10 cellular contexts compared by ENCODE assay signal in genomic region chr3:129486057-129487035, GRCh38. TPM values are rescaled to one million over a fixed set of nuclear protein-coding genes. Genes with fewer than 3 reads are reported as not detected.
DNase-seq lines count a peak whose midpoint lies in the region; ATAC-seq and TF ChIP-seq lines count a peak whose summit lies in the region.
"Had no signal": no experiment of that assay in that cellular context is flagged by ENCODE, and none has a peak within 500 bp of the region (broad histone marks: within the 10 kb centered on the region; RNA-seq: fewer than 3 reads in every experiment).

No MANE protein-coding gene starts in this region.

- peaks cover 0 to 11% of the 10 kb centered on the region in 2 experiments; a peak in 2 of 4 replicates for H3K79me1 ChIP-seq in IMR-90 (ENCODE audit: low read depth in 1 of 2, low read length in 2 of 2)

- peaks cover 19% of the 10 kb centered on the region for H3K36me3 Mint-ChIP-seq in nephron (ENCODE audit: low read depth)

- in situ Hi-C loops in IMR-90 (cut with MboI; ENCODE audit: low sequenced_read_pairs) = no loop called here

- H3K9me3 ChIP-seq in IMR-90 (ENCODE audit: control insufficient read depth, insufficient read depth, low read length) (no peaks in the 10 kb centered on the region), ectodermal cell (ENCODE audit: control insufficient read depth, low read length) (no peaks in the 10 kb centered on the region)
- H3K9me3 ChIP-seq: prostate gland had no signal

- H2BK120ac ChIP-seq in IMR-90 (ENCODE audit: low read depth, low read length) = peak overlapping the region; percentile 87

- H3K4me3 Mint-ChIP-seq in nephron = peak overlapping the region in 1 of 3 experiments; percentile 7
- H3K4me3 Mint-ChIP-seq: activated B cell treated with CpG ODN at 0.5 μM for 24 hours had no signal

- peak overlapping the region; percentile 63; the same call in 1 of the 2 replicates for H3K56ac ChIP-seq in IMR-90 (ENCODE audit: extremely low read depth, insufficient read depth, low read length)

- H2BK15ac ChIP-seq in IMR-90 (ENCODE audit: low read depth, low read length) = peak overlapping the region; percentile 87; the same call in 2 of the 3 replicates

- peak overlapping the region; percentile 89 for H2AK5ac ChIP-seq in IMR-90 (ENCODE audit: low read depth, low read length)

- peak overlapping the region; percentile 66 for H3K4me2 ChIP-seq in IMR-90 (ENCODE audit: low read depth, low read length)

- TF ChIP-seq CTCF in AG09319 (IDR thresholded peaks at IDR 0.05; ENCODE audit: low read depth, low read length) (no peak), IMR-90 (conservative IDR thresholded peaks at IDR 0.05; ENCODE audit: low read depth, low read length) (no peak), nephron (IDR thresholded peaks at IDR 0.05; ENCODE audit: unreplicated experiment in 3 of 3) (no peak)

- H3K9me1 ChIP-seq in IMR-90 (ENCODE audit: insufficient read depth, low read length) = peaks cover 14% of the 10 kb centered on the region

- ATAC-seq in IMR-90 (ENCODE audit: low read depth) = peak; percentile 19

- intact Hi-C loops in IMR-90 (cut with micrococcal nuclease) = loop anchor here (5.0 kb wide), 1 partner anchor 44 kb away; the partner anchor contains the start of gene IFT122

- dilution Hi-C loops in IMR-90 (cut with HindIII; ENCODE audit: low sequenced_read_pairs, unreplicated experiment) = no loop called here

- no CpG with 5 or more reads among the region's 6 CpGs for WGBS in IMR-90 (ENCODE audit: extremely low coverage in 2 of 2, insufficient read length in 1 of 2), 2 experiments
- WGBS in ectodermal cell, 2 experiments = 68 to 73% methylated on average over 6 of the region's 6 CpGs

- peaks cover 2% of the 10 kb centered on the region; the same call in 1 of the 2 replicates for H3K36me3 ChIP-seq in IMR-90 (ENCODE audit: control insufficient read depth, insufficient read depth, low read length)
- H3K36me3 ChIP-seq in ectodermal cell (ENCODE audit: control insufficient read depth, insufficient read depth, low read length) = no peaks in the 10 kb centered on the region
- H3K36me3 ChIP-seq: prostate gland had no signal

- H4K20me1 ChIP-seq in IMR-90 (ENCODE audit: insufficient read depth, low read length) = peaks cover 9% of the 10 kb centered on the region

- peak overlapping the region; percentile 63 for H3K9ac ChIP-seq in IMR-90 (ENCODE audit: low read depth, low read length)

- peak overlapping the region; percentile 78; the same call in 1 of the 2 replicates for H3K23ac ChIP-seq in IMR-90 (ENCODE audit: low read depth, low read length)

- POLR2A ChIA-PET in IMR-90 (lab: Charles Lee; ENCODE audit: unreplicated experiment) = no interaction called here

- peak overlapping the region; percentile 87 for H3K14ac ChIP-seq in IMR-90 (replicated peaks; ENCODE audit: low read depth, low read length)

- H3K4me3 ChIP-seq in IMR-90 (ENCODE audit: insufficient read depth, low read depth, low read length) (no peak overlapping the region), ectodermal cell (ENCODE audit: insufficient read depth, low read depth, low read length) (no peak overlapping the region)
- H3K4me3 ChIP-seq: prostate gland had no signal

- H4K8ac ChIP-seq in IMR-90 (ENCODE audit: low read depth in 2 of 2, low read length in 2 of 2) = peak overlapping the region; percentile 69 to 74; a peak in 3 of 4 replicates

- peaks cover 69% of the 10 kb centered on the region for H3K4me1 Mint-ChIP-seq in nephron
- H3K4me1 Mint-ChIP-seq: activated B cell treated with CpG ODN at 0.5 μM for 24 hours had no signal

- TF ChIP-seq POLR2A in IMR-90 (IDR thresholded peaks at IDR 0.05; ENCODE audit: low read depth, low read length) = no peak

- H4K5ac ChIP-seq in IMR-90 (ENCODE audit: low read depth, low read length) = peak overlapping the region; percentile 82

- peak overlapping the region; percentile 61 for H2BK5ac ChIP-seq in IMR-90 (ENCODE audit: low read depth, low read length, poor library complexity, severe bottlenecking)

- H3K27ac Mint-ChIP-seq in nephron = peak overlapping the region; percentile 87 to 96 (median 89)
- H3K27ac Mint-ChIP-seq: activated B cell treated with CpG ODN at 0.5 μM for 24 hours had no signal

- no TSS peak for BruUV-seq in IMR-90 (replicated peaks; lab: Mats Ljungman, UMichigan)

- H2AK9ac ChIP-seq in IMR-90 (replicated peaks; ENCODE audit: low read depth, low read length, poor library complexity) = peak overlapping the region; percentile 59

- H3K4ac ChIP-seq in IMR-90 (ENCODE audit: low read depth, low read length) = peak overlapping the region; percentile 89

- no peaks in the 10 kb centered on the region for H3K27me3 ChIP-seq in IMR-90 (ENCODE audit: control insufficient read depth, insufficient read depth, low read length)
- H3K27me3 ChIP-seq in ectodermal cell (ENCODE audit: control insufficient read depth, insufficient read depth, low read length, poor library complexity, severe bottlenecking) = no peaks in the 10 kb centered on the region

- peak overlapping the region; percentile 90 for H3K18ac ChIP-seq in IMR-90 (ENCODE audit: low read depth, low read length)

- peak overlapping the region; percentile 77 for H2BK20ac ChIP-seq in IMR-90 (ENCODE audit: low read depth, low read length)

- 0 out of 2 replicates have a peak, but pooled peaks have one; percentile 8 for TF ChIP-seq RAD21 in IMR-90 (IDR thresholded peaks at IDR 0.05; ENCODE audit: low read length)

- H2AFZ ChIP-seq in IMR-90 (replicated peaks; ENCODE audit: low read length, poor library complexity) = peak overlapping the region; percentile 59

- H4K91ac ChIP-seq in IMR-90 (ENCODE audit: insufficient read depth, low read depth, low read length) = peak overlapping the region; percentile 86

- H3K27ac ChIP-seq in IMR-90 (ENCODE audit: insufficient read depth, low read length) (peak overlapping the region; percentile 72), ectodermal cell (ENCODE audit: insufficient read depth, low read depth, low read length, poor library complexity, severe bottlenecking) (peak overlapping the region; percentile 47)

- CTCF ChIA-PET in IMR-90 (lab: Yijun Ruan, JAX) = interaction anchor here (0.6 to 1.9 kb wide), 3 partner anchors 72 to 386 kb away, joined by 3 to 8 read pairs (median 3); no protein-coding TSS in a partner anchor

- no peaks in the 10 kb centered on the region for H3K9me3 Mint-ChIP-seq in nephron
- H3K9me3 Mint-ChIP-seq: activated B cell treated with CpG ODN at 0.5 μM for 24 hours had no signal

- no peaks in the 10 kb centered on the region for H3K27me3 Mint-ChIP-seq in nephron (ENCODE audit: low read depth)
- H3K27me3 Mint-ChIP-seq: activated B cell treated with CpG ODN at 0.5 μM for 24 hours had no signal

- H3K4me1 ChIP-seq in IMR-90 (ENCODE audit: control insufficient read depth, insufficient read depth, low read length) (peaks cover 28% of the 10 kb centered on the region), ectodermal cell (ENCODE audit: control insufficient read depth, insufficient read depth, low read length) (peaks cover 33% of the 10 kb centered on the region)
- H3K4me1 ChIP-seq: prostate gland had no signal

- DNase-seq in AG09319 (ENCODE audit: extremely low read depth, low read depth) (peak; percentile 77), IMR-90 (peak; percentile 81), SHP77 treated with DMSO at 0.1 percent for 48 hours (lab: John Stamatoyannopoulos, UW) (no peak), SK-N-DZ (ENCODE audit: low spot score) (no peak), OCI-M1 (lab: John Stamatoyannopoulos, UW) (no peak), COLO829 (ENCODE audit: low spot score) (no peak)
- DNase-seq: activated B cell treated with CpG ODN at 0.5 μM for 24 hours had no signal

RNA-seq across cellular contexts. Expression of gene RHO, which starts 42.1 kb away (rescaled TPM):
- total RNA-seq in IMR-90 (2012; rRNA removed) = not detected in 2 replicates
- not detected in 2 replicates for polyA plus RNA-seq in IMR-90 (2012; rRNA removed)
- polyA plus RNA-seq in IMR-90 (2012; cell fraction: cytosol; rRNA removed) = not detected in 2 replicates
- 0.03 TPM in 1 of 2 replicates, not detected in the other for polyA plus RNA-seq in IMR-90 (2012; cell fraction: nucleus; rRNA removed; ENCODE audit: low replicate concordance)
- not detected for polyA plus RNA-seq in ectodermal cell (2013, experiment 1 of 4)
- not detected for polyA plus RNA-seq in ectodermal cell (2013, experiment 2 of 4)
- not detected for polyA plus RNA-seq in ectodermal cell (2013, experiment 3 of 4)
- not detected for polyA plus RNA-seq in ectodermal cell (2013, experiment 4 of 4)
- polyA plus RNA-seq in SK-N-DZ (2014; cell fraction: cytosol; rRNA removed) = not detected in 2 replicates
- not detected in 2 replicates for polyA plus RNA-seq in SK-N-DZ (2014; cell fraction: nucleus; rRNA removed)
- total RNA-seq: activated B cell treated with CpG ODN at 0.5 μM for 24 hours had no signal

RNA-seq across cellular contexts. Expression of gene IFT122, which starts 46.3 kb away (rescaled TPM):
- total RNA-seq in IMR-90 (2012; rRNA removed) = 27.2 and 28.0 TPM in 2 replicates
- polyA plus RNA-seq in IMR-90 (2012; rRNA removed) = 16.8 and 17.1 TPM in 2 replicates
- 12.3 and 16.3 TPM in 2 replicates for polyA plus RNA-seq in IMR-90 (2012; cell fraction: cytosol; rRNA removed)
- 63.8 and 113 TPM in 2 replicates for polyA plus RNA-seq in IMR-90 (2012; cell fraction: nucleus; rRNA removed; ENCODE audit: low replicate concordance)
- polyA plus RNA-seq in ectodermal cell (2013, experiment 1 of 4) = 39.6 TPM
- polyA plus RNA-seq in ectodermal cell (2013, experiment 2 of 4) = 43.7 TPM
- 35.5 TPM for polyA plus RNA-seq in ectodermal cell (2013, experiment 3 of 4)
- 36.8 TPM for polyA plus RNA-seq in ectodermal cell (2013, experiment 4 of 4)
- 13.9 and 17.5 TPM in 2 replicates for polyA plus RNA-seq in SK-N-DZ (2014; cell fraction: cytosol; rRNA removed)
- 44.4 and 52.4 TPM in 2 replicates for polyA plus RNA-seq in SK-N-DZ (2014; cell fraction: nucleus; rRNA removed)

RNA-seq across cellular contexts. Expression of gene MBD4, which starts 46.6 kb away (rescaled TPM):
- 13.8 and 22.2 TPM in 2 replicates for total RNA-seq in IMR-90 (2012; rRNA removed)
- 14.9 and 15.0 TPM in 2 replicates for polyA plus RNA-seq in IMR-90 (2012; rRNA removed)
- 6.9 and 10.6 TPM in 2 replicates for polyA plus RNA-seq in IMR-90 (2012; cell fraction: cytosol; rRNA removed)
- 30.3 and 65.5 TPM in 2 replicates for polyA plus RNA-seq in IMR-90 (2012; cell fraction: nucleus; rRNA removed; ENCODE audit: low replicate concordance)
- 44.9 TPM for polyA plus RNA-seq in ectodermal cell (2013, experiment 1 of 4)
- 49.5 TPM for polyA plus RNA-seq in ectodermal cell (2013, experiment 2 of 4)
- 41.1 TPM for polyA plus RNA-seq in ectodermal cell (2013, experiment 3 of 4)
- polyA plus RNA-seq in ectodermal cell (2013, experiment 4 of 4) = 49.6 TPM
- polyA plus RNA-seq in SK-N-DZ (2014; cell fraction: cytosol; rRNA removed) = 26.7 and 31.4 TPM in 2 replicates
- polyA plus RNA-seq in SK-N-DZ (2014; cell fraction: nucleus; rRNA removed) = 62.4 and 67.7 TPM in 2 replicates

RNA-seq across cellular contexts. Expression of gene H1-8, which starts 56.6 kb away (rescaled TPM):
- not detected in 2 replicates for total RNA-seq in IMR-90 (2012; rRNA removed)
- polyA plus RNA-seq in IMR-90 (2012; rRNA removed) = not detected in 2 replicates
- not detected in 2 replicates for polyA plus RNA-seq in IMR-90 (2012; cell fraction: cytosol; rRNA removed)
- not detected in 2 replicates for polyA plus RNA-seq in IMR-90 (2012; cell fraction: nucleus; rRNA removed; ENCODE audit: low replicate concordance)
- polyA plus RNA-seq in ectodermal cell (2013, experiment 1 of 4) = not detected
- not detected for polyA plus RNA-seq in ectodermal cell (2013, experiment 2 of 4)
- not detected for polyA plus RNA-seq in ectodermal cell (2013, experiment 3 of 4)
- polyA plus RNA-seq in ectodermal cell (2013, experiment 4 of 4) = not detected
- polyA plus RNA-seq in SK-N-DZ (2014; cell fraction: cytosol; rRNA removed) = not detected in 2 replicates
- not detected in 2 replicates for polyA plus RNA-seq in SK-N-DZ (2014; cell fraction: nucleus; rRNA removed)
- total RNA-seq: activated B cell treated with CpG ODN at 0.5 μM for 24 hours, prostate gland had no signal

RNA-seq across cellular contexts. Expression of gene EFCAB12, which starts 57.9 kb away (rescaled TPM):
- under 0.01 TPM in 2 replicates for total RNA-seq in IMR-90 (2012; rRNA removed)
- polyA plus RNA-seq in IMR-90 (2012; rRNA removed) = 0.09 and 0.17 TPM in 2 replicates
- 0.02 and 0.04 TPM in 2 replicates for polyA plus RNA-seq in IMR-90 (2012; cell fraction: cytosol; rRNA removed)
- polyA plus RNA-seq in IMR-90 (2012; cell fraction: nucleus; rRNA removed; ENCODE audit: low replicate concordance) = 0.41 and 0.62 TPM in 2 replicates
- polyA plus RNA-seq in ectodermal cell (2013, experiment 1 of 4) = 2.2 TPM
- 1.3 TPM for polyA plus RNA-seq in ectodermal cell (2013, experiment 2 of 4)
- polyA plus RNA-seq in ectodermal cell (2013, experiment 3 of 4) = 0.53 TPM
- 0.73 TPM for polyA plus RNA-seq in ectodermal cell (2013, experiment 4 of 4)
- polyA plus RNA-seq in SK-N-DZ (2014; cell fraction: cytosol; rRNA removed) = not detected in 2 replicates
- 0.08 TPM in 1 of 2 replicates, not detected in the other for polyA plus RNA-seq in SK-N-DZ (2014; cell fraction: nucleus; rRNA removed)

Comparison
In these comparisons a context has a peak if more than half of its experiments do, and no peak if none do; other contexts are left out.
1. DNase-seq: peak in AG09319 (single experiment) and IMR-90 (single experiment); none in SHP77 treated with DMSO at 0.1 percent for 48 hours (single experiment), SK-N-DZ (single experiment), OCI-M1 (single experiment) and COLO829 (single experiment).